In the genomic region with DNA sequence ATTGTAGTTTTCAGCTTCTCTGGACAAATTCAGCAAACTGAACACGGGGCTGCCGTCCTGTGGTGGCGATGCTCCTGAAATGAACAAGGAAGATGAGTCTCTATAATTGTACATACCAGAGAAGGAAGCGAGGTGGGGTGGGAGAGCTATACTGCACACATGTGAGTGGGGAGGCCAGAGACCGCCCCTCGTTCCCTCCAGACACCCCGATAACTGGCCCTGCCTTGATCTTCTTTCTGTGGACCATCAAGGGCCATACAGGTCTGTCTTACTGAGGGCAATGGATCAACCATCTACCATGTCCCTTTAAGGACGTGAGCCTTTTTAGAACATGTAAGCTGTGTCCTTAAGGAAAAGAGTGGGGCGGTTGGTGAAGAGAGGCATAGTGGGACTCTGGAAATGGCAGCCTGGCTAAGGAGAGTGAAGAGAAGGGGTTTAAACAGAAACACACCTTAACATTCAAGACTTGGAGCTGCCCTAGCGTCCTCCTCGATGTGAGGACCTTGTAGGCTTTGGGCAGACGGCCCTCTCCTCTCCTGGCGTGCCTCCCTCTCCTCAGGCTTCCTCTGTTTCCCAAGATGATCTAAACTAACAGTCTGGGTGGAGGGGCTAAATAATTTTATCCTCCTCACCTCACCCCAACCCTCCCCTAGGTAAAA, we compare ENCODE assay signal across 15 cellular contexts. TPM values are rescaled to one million over a fixed set of nuclear protein-coding genes. Genes with fewer than 3 reads are reported as not detected.
A peak's percentile ranks its signal among the peaks of the same experiment; 100 is the strongest.
DNase-seq lines count a peak whose midpoint lies in the region; TF ChIP-seq lines count a peak whose summit lies in the region.
"Had no signal": no experiment of that assay in that cellular context is flagged by ENCODE, and none has a peak within 500 bp of the region (broad histone marks: within the 10 kb centered on the region; RNA-seq: fewer than 3 reads in every experiment).

No MANE protein-coding gene starts in this region.

- H3K4me1 ChIP-seq in CD8-positive, alpha-beta memory T cell (ENCODE audit: insufficient read depth, low read length): peaks cover 25% of the 10 kb centered on the region
- peaks cover 58% of the 10 kb centered on the region for H3K4me1 ChIP-seq in OCI-LY3 (ENCODE audit: low read length)
- peaks cover 19 to 97% (median 95%) of the 10 kb centered on the region in 4 donors for H3K4me1 ChIP-seq in esophagus muscularis mucosa
- H3K4me1 ChIP-seq in smooth muscle cell (ENCODE audit: low read depth): peaks cover 10% of the 10 kb centered on the region

- H3K79me2 ChIP-seq in OCI-LY3 (ENCODE audit: low read length) (peaks cover 70% of the 10 kb centered on the region), smooth muscle cell (ENCODE audit: low read depth) (peaks cover 37% of the 10 kb centered on the region)

- no peak for DNase-seq in CD8-positive, alpha-beta memory T cell
- DNase-seq in esophagus muscularis mucosa (ENCODE audit: extremely low spot score) (no peak), smooth muscle cell (lab: John Stamatoyannopoulos, UW; ENCODE audit: unreplicated experiment) (no peak), T-helper 1 cell (no peak), DMS53 (lab: John Stamatoyannopoulos, UW) (no peak)
- DNase-seq in stimulated activated CD4-positive, alpha-beta T cell treated with anti-CD3 and anti-CD28 coated beads, Interleukin-4, amount 100 ng/mL, for 1 hour: no peak
- DNase-seq: activated CD4-positive, alpha-beta T cell treated with anti-CD3 and anti-CD28 coated beads for 36 hours; Calu3; Kasumi-1; NCI-H146; NCI-H510A treated with DMSO at 0.1 percent for 48 hours; retina; stimulated activated CD4-positive, alpha-beta T cell treated with anti-CD3 and anti-CD28 coated beads, Interleukin-2, amount 100 ng/mL, for 48 hours had no signal

- intact Hi-C loops in esophagus muscularis mucosa (cut with DNase I): no loop called here

- no peak overlapping the region for H3K27ac ChIP-seq in CD8-positive, alpha-beta memory T cell (ENCODE audit: low read depth, low read length)
- H3K27ac ChIP-seq in OCI-LY3 (ENCODE audit: low read length) (peak overlapping the region; percentile 94; the same call in 1 of the 2 replicates), esophagus muscularis mucosa (replicated peaks in 1 of 4) (peak overlapping the region; percentile 93 to 99 (median 99)), smooth muscle cell (ENCODE audit: low read depth) (peak overlapping the region; percentile 44)

- no peak for TF ChIP-seq EP300 in esophagus muscularis mucosa (IDR thresholded peaks at IDR 0.05)

- WGBS in esophagus muscularis mucosa: 67% methylated on average over 13 of the region's 13 CpGs
- WGBS in smooth muscle cell (ENCODE audit: low lambda C conversion rate): 97% methylated on average over 13 of the region's 13 CpGs

- peaks cover 13% of the 10 kb centered on the region for H3F3A ChIP-seq in smooth muscle cell (ENCODE audit: low read depth)

- peaks cover 42 to 80% (median 75%) of the 10 kb centered on the region in 3 donors for H3K4me1 Mint-ChIP-seq in CD8-positive, alpha-beta memory T cell

- no peaks in the 10 kb centered on the region for H3K9me3 Mint-ChIP-seq in CD8-positive, alpha-beta memory T cell
- H3K9me3 Mint-ChIP-seq: activated T-helper 2 cell treated with anti-CD3 and anti-CD28 coated beads, Interferon-gamma antibody, Interleukin-2, Interleukin-4, amounts not matched to agents 10 μg/mL and 5 μg/mL and 100 μg/mL, durations not matched to agents 14 hours and 24 hours and 36 hours had no signal

- CTCF ChIA-PET in CD8-positive, alpha-beta memory T cell (lab: Charles Lee): interaction anchor here (1.2 to 2.5 kb wide), 2 partner anchors 10 to 82 kb away, joined by 4 to 10 read pairs; no protein-coding TSS in a partner anchor

- no peak for TF ChIP-seq POLR2A in esophagus muscularis mucosa (IDR thresholded peaks at IDR 0.05; ENCODE audit: low read depth)

- TF ChIP-seq CTCF in OCI-LY3 (IDR thresholded peaks at IDR 0.05; ENCODE audit: low read depth, low read length): no peak
- TF ChIP-seq CTCF in esophagus muscularis mucosa (IDR thresholded peaks at IDR 0.05): no peak
- TF ChIP-seq CTCF in smooth muscle cell (IDR thresholded peaks at IDR 0.05; ENCODE audit: borderline replicate concordance, insufficient read depth, poor library complexity, severe bottlenecking): no peak

- H3K9ac ChIP-seq in OCI-LY3 (ENCODE audit: low read length) (no peak overlapping the region), smooth muscle cell (ENCODE audit: low read depth) (no peak overlapping the region)

- no peak overlapping the region for H3K4me3 Mint-ChIP-seq in CD8-positive, alpha-beta memory T cell
- H3K4me3 Mint-ChIP-seq: activated CD4-positive, alpha-beta T cell treated with anti-CD3 and anti-CD28 coated beads for 36 hours had no signal

- no peaks in the 10 kb centered on the region for H3K9me3 ChIP-seq in CD8-positive, alpha-beta memory T cell (ENCODE audit: low read length)
- H3K9me3 ChIP-seq in OCI-LY3 (ENCODE audit: insufficient read depth, low read length) (no peaks in the 10 kb centered on the region), esophagus muscularis mucosa (no peaks in the 10 kb centered on the region), smooth muscle cell (replicated peaks; ENCODE audit: low read depth) (no peaks in the 10 kb centered on the region)

- H3K27ac Mint-ChIP-seq in CD8-positive, alpha-beta memory T cell: peak overlapping the region in 6 of 8 donors; percentile 28 to 93 (median 74)
- H3K27ac Mint-ChIP-seq: activated CD4-positive, alpha-beta T cell treated with anti-CD3 and anti-CD28 coated beads for 36 hours; activated T-helper 2 cell treated with anti-CD3 and anti-CD28 coated beads, Interferon-gamma antibody, Interleukin-2, Interleukin-4, amounts not matched to agents 10 μg/mL and 5 μg/mL and 100 μg/mL, durations not matched to agents 14 hours and 24 hours and 36 hours had no signal

- POLR2A ChIA-PET in CD8-positive, alpha-beta memory T cell (lab: Charles Lee): interaction anchor here (1.0 kb wide), 1 partner anchor 9 kb away, joined by 3 read pairs; no protein-coding TSS in a partner anchor

- peaks cover 6 to 88% (median 27%) of the 10 kb centered on the region in 3 donors for H3K36me3 Mint-ChIP-seq in CD8-positive, alpha-beta memory T cell

- H3K4me2 ChIP-seq in OCI-LY3 (ENCODE audit: low read length) (no peak overlapping the region), smooth muscle cell (no peak overlapping the region)

- H3K36me3 ChIP-seq in CD8-positive, alpha-beta memory T cell (ENCODE audit: insufficient read depth, low read length): peaks cover 39% of the 10 kb centered on the region
- H3K36me3 ChIP-seq in OCI-LY3 (replicated peaks; ENCODE audit: low read depth, low read length) (peaks cover 87% of the 10 kb centered on the region), esophagus muscularis mucosa (peaks cover 37 to 75% (median 67%) of the 10 kb centered on the region in 4 donors), smooth muscle cell (ENCODE audit: low read depth) (peaks cover 10% of the 10 kb centered on the region)

- H4K20me1 ChIP-seq in OCI-LY3 (ENCODE audit: insufficient read depth, low read length): peaks cover 8% of the 10 kb centered on the region; the same call in 1 of the 2 replicates
- peaks cover 20% of the 10 kb centered on the region for H4K20me1 ChIP-seq in smooth muscle cell (ENCODE audit: low read depth)

- no peak overlapping the region for H3K4me3 ChIP-seq in CD8-positive, alpha-beta memory T cell (ENCODE audit: low read length)
- no peak overlapping the region for H3K4me3 ChIP-seq in OCI-LY3 (ENCODE audit: low read length)
- H3K4me3 ChIP-seq in esophagus muscularis mucosa: peak overlapping the region in 3 of 4 donors; percentile 21 to 95 (median 26)
- H3K4me3 ChIP-seq in smooth muscle cell: no peak overlapping the region

- H3K27me3 Mint-ChIP-seq in CD8-positive, alpha-beta memory T cell: peaks cover 0 to 4% of the 10 kb centered on the region in 2 donors
- H3K27me3 Mint-ChIP-seq: activated CD4-positive, alpha-beta T cell treated with anti-CD3 and anti-CD28 coated beads for 36 hours had no signal

- no peaks in the 10 kb centered on the region for H3K27me3 ChIP-seq in CD8-positive, alpha-beta memory T cell (ENCODE audit: insufficient read depth, low read length, poor library complexity, severe bottlenecking)
- H3K27me3 ChIP-seq in OCI-LY3 (ENCODE audit: low read depth, low read length): no peaks in the 10 kb centered on the region
- no peaks in the 10 kb centered on the region for H3K27me3 ChIP-seq in esophagus muscularis mucosa
- no peaks in the 10 kb centered on the region for H3K27me3 ChIP-seq in smooth muscle cell (ENCODE audit: low read depth)

- H2AFZ ChIP-seq in OCI-LY3 (ENCODE audit: low read depth, low read length): no peak overlapping the region
- H2AFZ ChIP-seq in smooth muscle cell (ENCODE audit: low read depth): no peak overlapping the region

RNA-seq across cellular contexts. Expression of gene PLEKHO1, which starts 5.8 kb away (rescaled TPM):
- 10 to 100 TPM; 44.9 to 47.2 TPM for total RNA-seq in CD8-positive, alpha-beta memory T cell
- 47.3 TPM for polyA plus RNA-seq in CD8-positive, alpha-beta memory T cell
- total RNA-seq in esophagus muscularis mucosa (100 to 1,000 TPM; 294 to 426 (median 337) TPM), smooth muscle cell (44.1 and 48.5 TPM in 2 replicates)
- 75.5 and 81.0 TPM in 2 replicates for polyA plus RNA-seq in smooth muscle cell

Comparison
In these comparisons a context has a peak if more than half of its experiments do, and no peak if none do; other contexts are left out.
1. H3K4me3 ChIP-seq: peak in esophagus muscularis mucosa (3 of 4); none in CD8-positive, alpha-beta memory T cell (single experiment), OCI-LY3 (single experiment) and smooth muscle cell (single experiment).